In the genomic region with DNA sequence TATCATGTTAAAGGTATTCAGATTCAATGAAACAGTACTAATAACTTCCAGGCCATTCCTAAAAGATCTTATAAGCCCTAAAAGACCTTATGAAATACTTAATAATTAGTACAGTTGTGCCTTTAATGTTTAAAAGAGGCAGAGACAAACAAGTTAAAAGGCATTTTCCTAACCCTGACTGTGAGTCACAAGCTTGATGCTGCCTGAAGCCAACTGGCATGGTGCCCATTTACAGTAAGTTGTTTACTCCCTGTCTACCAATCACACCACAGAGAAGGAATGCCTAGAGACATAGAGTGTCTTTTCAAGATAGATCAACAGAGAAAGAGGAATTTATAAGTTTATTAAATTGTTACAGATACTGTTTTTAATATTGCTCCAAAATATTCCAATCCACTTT, we compare ENCODE assay signal across 7 cellular contexts. TPM values are rescaled to one million over a fixed set of nuclear protein-coding genes. Genes with fewer than 3 reads are reported as not detected.
DNase-seq lines count a peak whose midpoint lies in the region; ATAC-seq and TF ChIP-seq lines count a peak whose summit lies in the region.

No MANE protein-coding gene starts in this region.

- H3K4me3 ChIP-seq in osteoblast (ENCODE audit: insufficient read depth, low read length): no peak overlapping the region

- peaks cover 20% of the 10 kb centered on the region for H4K20me1 ChIP-seq in osteoblast (ENCODE audit: insufficient read depth, low read length)

- H3K4me1 Mint-ChIP-seq in activated CD4-positive, alpha-beta T cell treated with anti-CD3 and anti-CD28 coated beads for 36 hours: peaks cover 76% of the 10 kb centered on the region
- no peaks in the 10 kb centered on the region for H3K4me1 Mint-ChIP-seq in nephron progenitor cell

- TF ChIP-seq CTCF in osteoblast (IDR thresholded peaks at IDR 0.05; ENCODE audit: extremely low read depth, low read depth, low read length) (no peak), nephron progenitor cell (IDR thresholded peaks at IDR 0.05) (no peak)

- POLR2A ChIA-PET in activated CD4-positive, alpha-beta T cell treated with anti-CD3 and anti-CD28 coated beads for 36 hours (lab: Charles Lee): interaction anchor here (0.5 kb wide), 1 partner anchor 34 kb away, joined by 3 read pairs; no protein-coding TSS in a partner anchor

- no peaks in the 10 kb centered on the region for H3K9me3 ChIP-seq in osteoblast (ENCODE audit: low read depth, low read length)

- intact Hi-C loops in activated CD4-positive, alpha-beta T cell treated with anti-CD3 and anti-CD28 coated beads for 36 hours (cut with DNase I, micrococcal nuclease): loop anchor here in 1 of 2 experiments (2.0 kb wide), 1 partner anchor 45 kb away; no protein-coding TSS in a partner anchor

- H3K79me2 ChIP-seq in osteoblast (ENCODE audit: insufficient read depth, low read length): peaks cover 97% of the 10 kb centered on the region

- peaks cover 31% of the 10 kb centered on the region for H3K4me1 ChIP-seq in osteoblast (ENCODE audit: insufficient read depth, low read length)

- peak overlapping the region; percentile 37 for H3K4me2 ChIP-seq in osteoblast (ENCODE audit: insufficient read depth, low read length)

- no peak overlapping the region for H3K4me3 Mint-ChIP-seq in activated CD4-positive, alpha-beta T cell treated with anti-CD3 and anti-CD28 coated beads for 36 hours
- H3K4me3 Mint-ChIP-seq in nephron progenitor cell: no peak overlapping the region

- H3K9me3 Mint-ChIP-seq in activated CD4-positive, alpha-beta T cell treated with anti-CD3 and anti-CD28 coated beads for 36 hours (ENCODE audit: low read depth): no peaks in the 10 kb centered on the region
- H3K9me3 Mint-ChIP-seq in nephron progenitor cell: no peaks in the 10 kb centered on the region

- no peak overlapping the region for H3K27ac ChIP-seq in epithelial cell of prostate
- H3K27ac ChIP-seq in osteoblast (ENCODE audit: low read depth, low read length): peak overlapping the region; percentile 34

- H2AFZ ChIP-seq in osteoblast (ENCODE audit: low read length): no peak overlapping the region

- H3K36me3 Mint-ChIP-seq in activated CD4-positive, alpha-beta T cell treated with anti-CD3 and anti-CD28 coated beads for 36 hours (ENCODE audit: low read depth): peaks cover 10% of the 10 kb centered on the region
- no peaks in the 10 kb centered on the region for H3K36me3 Mint-ChIP-seq in nephron progenitor cell (ENCODE audit: low read depth)

- ATAC-seq in activated CD4-positive, alpha-beta T cell treated with anti-CD3 and anti-CD28 coated beads for 36 hours: peak; percentile 34
- ATAC-seq in GM18502 (IDR thresholded peaks at IDR 0.05; ENCODE audit: poor library complexity, unreplicated experiment): no peak

- DNase-seq in GM03348 (ENCODE audit: low spot score) (peak; percentile 78), NCI-H146 (lab: John Stamatoyannopoulos, UW) (peak; percentile 36), epithelial cell of prostate (ENCODE audit: low read depth, low spot score) (peak; percentile 89), osteoblast (ENCODE audit: insufficient read length, low spot score, missing footprints) (no peak), nephron progenitor cell (no peak)
- peak; percentile 59 for DNase-seq in activated CD4-positive, alpha-beta T cell treated with anti-CD3 and anti-CD28 coated beads for 36 hours

- H3K27ac Mint-ChIP-seq in activated CD4-positive, alpha-beta T cell treated with anti-CD3 and anti-CD28 coated beads for 36 hours: no peak overlapping the region
- no peak overlapping the region for H3K27ac Mint-ChIP-seq in nephron progenitor cell

- no peaks in the 10 kb centered on the region for H3K36me3 ChIP-seq in osteoblast (ENCODE audit: insufficient read depth, low read length)

- CTCF ChIA-PET in activated CD4-positive, alpha-beta T cell treated with anti-CD3 and anti-CD28 coated beads for 36 hours (lab: Charles Lee): interaction anchor here (0.7 to 1.4 kb wide), 2 partner anchors 19 to 45 kb away, joined by 3 read pairs; no protein-coding TSS in a partner anchor

- H3K27me3 ChIP-seq in osteoblast (ENCODE audit: insufficient read depth, low read length): no peaks in the 10 kb centered on the region

- no peaks in the 10 kb centered on the region for H3K27me3 Mint-ChIP-seq in activated CD4-positive, alpha-beta T cell treated with anti-CD3 and anti-CD28 coated beads for 36 hours
- no peaks in the 10 kb centered on the region for H3K27me3 Mint-ChIP-seq in nephron progenitor cell (ENCODE audit: low read depth, poor library complexity)

RNA-seq across cellular contexts. Expression of gene NR3C1, which starts 47.8 kb away (rescaled TPM):
- 10 to 100 TPM; 47.1 to 53.9 TPM for total RNA-seq in activated CD4-positive, alpha-beta T cell treated with anti-CD3 and anti-CD28 coated beads for 36 hours
- 113 and 119 TPM in 2 replicates for total RNA-seq in osteoblast

Comparison
In these comparisons a context has a peak if more than half of its experiments do, and no peak if none do; other contexts are left out.
1. DNase-seq: peak in GM03348 (single experiment), NCI-H146 (single experiment), activated CD4-positive, alpha-beta T cell treated with anti-CD3 and anti-CD28 coated beads for 36 hours (single experiment) and epithelial cell of prostate (single experiment); none in osteoblast (single experiment) and nephron progenitor cell (single experiment).